8 cellular contexts compared by ENCODE assay signal in the genomic region with DNA sequence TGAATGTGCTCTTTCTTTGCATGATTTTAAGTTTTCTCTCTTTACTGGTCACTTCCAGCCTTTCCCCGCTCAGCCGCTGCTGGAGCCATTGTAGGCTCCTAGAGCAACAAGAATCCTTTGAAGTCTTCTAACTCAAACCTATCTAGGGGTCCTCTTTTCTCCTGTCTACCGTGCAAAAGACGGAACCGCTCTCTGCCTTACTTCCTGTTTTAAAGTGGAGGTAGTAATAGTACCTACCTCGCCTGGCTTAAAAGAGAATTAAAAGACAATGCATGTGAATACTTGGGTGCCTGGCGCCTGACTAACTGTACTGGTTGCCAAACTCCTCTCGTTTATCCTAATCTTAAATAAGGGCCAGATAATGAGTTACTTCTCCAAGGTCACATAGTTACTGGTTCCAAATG. TPM values are rescaled to one million over a fixed set of nuclear protein-coding genes. Genes with fewer than 3 reads are reported as not detected.
DNase-seq lines count a peak whose midpoint lies in the region; ATAC-seq and TF ChIP-seq lines count a peak whose summit lies in the region.

No MANE protein-coding gene starts in this region.

- H3K4me1 Mint-ChIP-seq in immature natural killer cell: peaks cover 38 to 55% of the 10 kb centered on the region in 2 donors

- H3K9me3 Mint-ChIP-seq in activated naive CD4-positive, alpha-beta T cell treated with anti-CD3 and anti-CD28 coated beads, Interleukin-2, amount 50 U/mL, for 72 hours: no peaks in the 10 kb centered on the region
- H3K9me3 Mint-ChIP-seq in immature natural killer cell: no peaks in the 10 kb centered on the region

- TF ChIP-seq EP300 in suprapubic skin (IDR thresholded peaks at IDR 0.05): no peak

- no peaks in the 10 kb centered on the region for H3K27me3 ChIP-seq in HL-60 (ENCODE audit: insufficient read depth, poor library complexity, severe bottlenecking)
- H3K27me3 ChIP-seq in suprapubic skin: peaks cover 4% of the 10 kb centered on the region

- peak in 1 of 2 experiments; percentile 71 for DNase-seq in HL-60 (ENCODE audit: low read depth in 1 of 2, low spot score in 1 of 2)
- DNase-seq in activated naive CD4-positive, alpha-beta T cell treated with anti-CD3 and anti-CD28 coated beads, Interleukin-2, amount 50 U/mL, for 72 hours (ENCODE audit: low spot score in 2 of 2): no peak
- peak in 1 of 3 donors; percentile 6 for DNase-seq in immature natural killer cell
- no peak for DNase-seq in suprapubic skin (ENCODE audit: low spot score in 2 of 2)
- DNase-seq in NCI-H1092 (lab: John Stamatoyannopoulos, UW): no peak
- no peak for DNase-seq in hepatic stellate cell (ENCODE audit: low spot score)
- DNase-seq in NCI-H2107 (lab: John Stamatoyannopoulos, UW): no peak

- no peaks in the 10 kb centered on the region for H3K36me3 ChIP-seq in suprapubic skin

- no peaks in the 10 kb centered on the region for H3K9me3 ChIP-seq in suprapubic skin

- no peak for TF ChIP-seq CTCF in HL-60 (IDR thresholded peaks at IDR 0.05; ENCODE audit: insufficient read depth, low read length)
- no peak for TF ChIP-seq CTCF in suprapubic skin (IDR thresholded peaks at IDR 0.05)

- peak; percentile 19 for ATAC-seq in GM18499 (IDR thresholded peaks at IDR 0.05; ENCODE audit: insufficient read depth, unreplicated experiment)
- no peak for ATAC-seq in activated naive CD4-positive, alpha-beta T cell treated with anti-CD3 and anti-CD28 coated beads, Interleukin-2, amount 50 U/mL, for 72 hours

- peak overlapping the region; percentile 95 to 96 for H3K27ac Mint-ChIP-seq in activated naive CD4-positive, alpha-beta T cell treated with anti-CD3 and anti-CD28 coated beads, Interleukin-2, amount 50 U/mL, for 72 hours
- H3K27ac Mint-ChIP-seq in immature natural killer cell: peak overlapping the region; percentile 90 to 98 (median 96)

- peak overlapping the region; percentile 93 for H3K4me3 ChIP-seq in HL-60 (replicated peaks; ENCODE audit: insufficient read depth, low read length)
- H3K4me3 ChIP-seq in suprapubic skin: peak overlapping the region; percentile 80

- 3% methylated on average over 8 of the region's 8 CpGs for WGBS in suprapubic skin

- TF ChIP-seq POLR2A in suprapubic skin (IDR thresholded peaks at IDR 0.05): no peak

- peak overlapping the region; percentile 92 for H3K27ac ChIP-seq in HL-60 (replicated peaks)
- peak overlapping the region; percentile 80 for H3K27ac ChIP-seq in suprapubic skin

- peak overlapping the region; percentile 96 to 99 (median 99) for H3K4me3 Mint-ChIP-seq in immature natural killer cell

- H3K27me3 Mint-ChIP-seq in immature natural killer cell (ENCODE audit: low read depth in 3 of 3): peaks cover 4 to 7% (median 5%) of the 10 kb centered on the region in 3 donors

- H3K36me3 Mint-ChIP-seq in activated naive CD4-positive, alpha-beta T cell treated with anti-CD3 and anti-CD28 coated beads, Interleukin-2, amount 50 U/mL, for 72 hours: peaks cover 16% of the 10 kb centered on the region in 2 donors
- no peaks in the 10 kb centered on the region for H3K36me3 Mint-ChIP-seq in immature natural killer cell

- peaks cover 25% of the 10 kb centered on the region for H3K4me1 ChIP-seq in suprapubic skin

RNA-seq across cellular contexts. Expression of a gene that starts 0.6 kb away (rescaled TPM):
- total RNA-seq in activated naive CD4-positive, alpha-beta T cell treated with anti-CD3 and anti-CD28 coated beads, Interleukin-2, amount 50 U/mL, for 72 hours: 10 to 100 TPM; 41.7 to 51.1 TPM
- polyA plus RNA-seq in immature natural killer cell: 10 to 100 TPM; 80.6 to 88.8 (median 82.8) TPM
- 10 to 100 TPM; 32.1 to 41.1 (median 33.8) TPM for total RNA-seq in suprapubic skin

RNA-seq across cellular contexts. Expression of a gene that starts 32.3 kb away (rescaled TPM):
- total RNA-seq in activated naive CD4-positive, alpha-beta T cell treated with anti-CD3 and anti-CD28 coated beads, Interleukin-2, amount 50 U/mL, for 72 hours: under 1 TPM; 0.39 to 0.58 TPM
- not detected for polyA plus RNA-seq in immature natural killer cell
- 10 to 100 TPM in 3 of 4 donors, 1 to 10 TPM in 1; 7.0 to 23.7 (median 11.6) TPM for total RNA-seq in suprapubic skin

Comparison
In these comparisons a context has a peak if more than half of its experiments do, and no peak if none do; other contexts are left out.
1. RNA of a gene that starts 32.3 kb away (total RNA-seq): 7.0 to 23.7 TPM in suprapubic skin; 0.39 to 0.58 TPM in activated naive CD4-positive, alpha-beta T cell treated with anti-CD3 and anti-CD28 coated beads, Interleukin-2, amount 50 U/mL, for 72 hours; every median in the first group is over 4 times any median in the second.